In genomic region chr7:80154656-80155325, GRCh38 we compare ENCODE assay signal across 24 cellular contexts. TPM values are rescaled to one million over a fixed set of nuclear protein-coding genes. Genes with fewer than 3 reads are reported as not detected.
DNase-seq lines count a peak whose midpoint lies in the region; ATAC-seq, FAIRE-seq and TF ChIP-seq lines count a peak whose summit lies in the region.
"Had no signal": no experiment of that assay in that cellular context is flagged by ENCODE, and none has a peak within 500 bp of the region (broad histone marks: within the 10 kb centered on the region; RNA-seq: fewer than 3 reads in every experiment).

No MANE protein-coding gene starts in this region.

- H3K27ac ChIP-seq in ACC112 (ENCODE audit: low read depth, low read length) (peak overlapping the region; percentile 37), endothelial cell of umbilical vein (ENCODE audit: insufficient read depth, low read depth, low read length) (no peak overlapping the region)
- H3K27ac ChIP-seq: gastrocnemius medialis, suprapubic skin, uterus had no signal

- H3K4me3 ChIP-seq in ACC112 (ENCODE audit: low read depth, low read length) (0 out of 2 replicates have a peak overlapping the region, but pooled peaks have one; percentile 11), endothelial cell of umbilical vein (replicated peaks in 1 of 3; ENCODE audit: insufficient read depth in 1 of 3, low read depth in 1 of 3, low read length in 3 of 3) (no peak overlapping the region)
- H3K4me3 ChIP-seq: gastrocnemius medialis, skin epidermis, suprapubic skin, uterus had no signal

- H3K36me3 Mint-ChIP-seq in activated T-cell treated with anti-CD3 and anti-CD28 coated beads, Interleukin-2, amount 50 U/mL, for 72 hours (ENCODE audit: insufficient read depth in 2 of 2), result peaks cover 0 to 4% of the 10 kb centered on the region in 2 donors
- H3K36me3 Mint-ChIP-seq: activated CD4-positive, alpha-beta memory T cell treated with anti-CD3 and anti-CD28 coated beads for 36 hours; CD4-positive, alpha-beta memory T cell had no signal

- peaks cover 34% of the 10 kb centered on the region for H3K4me1 Mint-ChIP-seq in activated T-cell treated with anti-CD3 and anti-CD28 coated beads, Interleukin-2, amount 50 U/mL, for 72 hours (ENCODE audit: low read depth)
- H3K4me1 Mint-ChIP-seq: CD4-positive, alpha-beta memory T cell had no signal

- POLR2A ChIA-PET in endothelial cell of umbilical vein (lab: Charles Lee), result no interaction called here

- no peak overlapping the region for H3K27ac Mint-ChIP-seq in activated T-cell treated with anti-CD3 and anti-CD28 coated beads, Interleukin-2, amount 50 U/mL, for 72 hours
- H3K27ac Mint-ChIP-seq: activated CD4-positive, alpha-beta memory T cell treated with anti-CD3 and anti-CD28 coated beads for 36 hours; CD4-positive, alpha-beta memory T cell had no signal

- no peak for FAIRE-seq in endothelial cell of umbilical vein (lab: Jason Lieb, UNC)

- no TSS peak for BruUV-seq in endothelial cell of umbilical vein (replicated peaks; lab: Mats Ljungman, UMichigan)

- H3K4me3 Mint-ChIP-seq in activated T-cell treated with anti-CD3 and anti-CD28 coated beads, Interleukin-2, amount 50 U/mL, for 72 hours, result no peak overlapping the region
- H3K4me3 Mint-ChIP-seq: activated CD4-positive, alpha-beta memory T cell treated with anti-CD3 and anti-CD28 coated beads for 36 hours; CD4-positive, alpha-beta memory T cell; mesothelial cell of epicardium had no signal

- TF ChIP-seq CTCF in endothelial cell of umbilical vein (IDR thresholded peaks at IDR 0.05; ENCODE audit: extremely low read depth in 1 of 2, insufficient read depth in 1 of 2, low read depth in 1 of 2, low read length in 2 of 2), result no peak

- H3K4me2 ChIP-seq in endothelial cell of umbilical vein (ENCODE audit: insufficient read depth, low read length), result no peak overlapping the region

- peaks cover 55% of the 10 kb centered on the region for H3K4me1 ChIP-seq in ACC112 (ENCODE audit: control insufficient read depth, insufficient read depth, low read length, unreplicated experiment)
- no peaks in the 10 kb centered on the region for H3K4me1 ChIP-seq in endothelial cell of umbilical vein (ENCODE audit: control insufficient read depth, extremely low read depth, insufficient read depth, low read length)
- H3K4me1 ChIP-seq: uterus had no signal

- no peaks in the 10 kb centered on the region for H3K36me3 ChIP-seq in ACC112 (ENCODE audit: insufficient read depth, low read length)
- H3K36me3 ChIP-seq in endothelial cell of umbilical vein (ENCODE audit: control insufficient read depth in 2 of 2, extremely low read depth in 1 of 2, insufficient read depth in 2 of 2, low read length in 2 of 2), result no peaks in the 10 kb centered on the region
- H3K36me3 ChIP-seq: gastrocnemius medialis, suprapubic skin, uterus had no signal

- no peaks in the 10 kb centered on the region for H3K27me3 ChIP-seq in ACC112 (ENCODE audit: insufficient read depth, low read length)
- no peaks in the 10 kb centered on the region for H3K27me3 ChIP-seq in endothelial cell of umbilical vein (ENCODE audit: control insufficient read depth in 2 of 2, insufficient read depth in 2 of 2, low read length in 2 of 2)
- H3K27me3 ChIP-seq: gastrocnemius medialis, suprapubic skin, uterus had no signal

- no peaks in the 10 kb centered on the region for H4K20me1 ChIP-seq in endothelial cell of umbilical vein (replicated peaks; ENCODE audit: control insufficient read depth, extremely low read depth, insufficient read depth, low read length)

- H3K9me1 ChIP-seq in endothelial cell of umbilical vein (replicated peaks; ENCODE audit: control insufficient read depth, extremely low read depth, insufficient read depth, low read length), result no peaks in the 10 kb centered on the region

- H3K27me3 Mint-ChIP-seq in activated T-cell treated with anti-CD3 and anti-CD28 coated beads, Interleukin-2, amount 50 U/mL, for 72 hours (ENCODE audit: low read depth), result no peaks in the 10 kb centered on the region
- H3K27me3 Mint-ChIP-seq: activated CD4-positive, alpha-beta memory T cell treated with anti-CD3 and anti-CD28 coated beads for 36 hours; CD4-positive, alpha-beta memory T cell had no signal

- no peaks in the 10 kb centered on the region for H3K9me3 ChIP-seq in endothelial cell of umbilical vein (replicated peaks; ENCODE audit: control insufficient read depth, insufficient read depth, low read length)
- H3K9me3 ChIP-seq: gastrocnemius medialis, suprapubic skin, uterus had no signal

- peak; percentile 44 for DNase-seq in LHCN-M2 (ENCODE audit: low read depth)
- DNase-seq in endothelial cell of umbilical vein (ENCODE audit: low read depth, low spot score), result peak; percentile 50
- DNase-seq in lung microvascular endothelial cell (ENCODE audit: low read depth in 2 of 2), result peak; percentile 21 to 41
- DNase-seq in activated T-cell treated with anti-CD3 and anti-CD28 coated beads, Interleukin-2, amount 50 U/mL, for 72 hours, result no peak
- no peak for DNase-seq in SW 1271 (lab: John Stamatoyannopoulos, UW)
- no peak for DNase-seq in hypothalamus (lab: John Stamatoyannopoulos, UW)
- DNase-seq in NCI-H1092 (lab: John Stamatoyannopoulos, UW), result no peak
- DNase-seq: activated CD4-positive, alpha-beta memory T cell treated with anti-CD3 and anti-CD28 coated beads for 36 hours; activated naive CD4-positive, alpha-beta T cell treated with anti-CD3 and anti-CD28 coated beads, Interleukin-2, amount 50 U/mL, for 16 hours; activated T-cell treated with anti-CD3 and anti-CD28 coated beads, Interleukin-2, amount 50 U/mL, for 1 hour; CD4-positive, alpha-beta memory T cell; DMS79; gastrocnemius medialis; Karpas-422; left colon; NCI-H1105 treated with DMSO at 0.1 percent for 48 hours; NCI-H2171; NCI-H526 treated with DMSO at 0.1 percent for 48 hours; OCI-M1; uterus had no signal

- H2AFZ ChIP-seq in ACC112 (ENCODE audit: low read length, unreplicated experiment) (no peak overlapping the region), endothelial cell of umbilical vein (ENCODE audit: low read depth, low read length) (no peak overlapping the region)

- no peak overlapping the region for H3K9ac ChIP-seq in endothelial cell of umbilical vein (replicated peaks; ENCODE audit: extremely low read depth, insufficient read depth, low read length)

- peaks cover 2 to 5% of the 10 kb centered on the region in 2 donors for H3K9me3 Mint-ChIP-seq in activated T-cell treated with anti-CD3 and anti-CD28 coated beads, Interleukin-2, amount 50 U/mL, for 72 hours

- CTCF ChIA-PET in endothelial cell of umbilical vein (lab: Charles Lee), result interaction anchor here (0.9 to 1.4 kb wide), 3 partner anchors 41 to 237 kb away, joined by 4 to 8 read pairs (median 4); no protein-coding TSS in a partner anchor

- ATAC-seq in activated T-cell treated with anti-CD3 and anti-CD28 coated beads, Interleukin-2, amount 50 U/mL, for 72 hours (replicated peaks in 1 of 2), result no peak
- ATAC-seq: gastrocnemius medialis had no signal

- TF ChIP-seq POLR2A in endothelial cell of umbilical vein (IDR thresholded peaks at IDR 0.05; ENCODE audit: low read depth, low read length), result no peak

- dilution Hi-C loops in endothelial cell of umbilical vein (cut with MboI; ENCODE audit: extremely low pct_ligation_motif_present, low sequenced_read_pairs), result no loop called here

- peaks cover 71% of the 10 kb centered on the region for H3K79me2 ChIP-seq in ACC112 (ENCODE audit: control insufficient read depth, insufficient read depth, low read length, unreplicated experiment)
- H3K79me2 ChIP-seq in endothelial cell of umbilical vein (ENCODE audit: control insufficient read depth, insufficient read depth, low read length), result peaks cover 13% of the 10 kb centered on the region

- intact Hi-C loops in endothelial cell of umbilical vein (cut with micrococcal nuclease), result no loop called here

TF ChIP-seq in endothelial cell of umbilical vein, 7 proteins besides CTCF, POLR2A, EP300 and RAD21:
- TF ChIP-seq, protein P1, sequence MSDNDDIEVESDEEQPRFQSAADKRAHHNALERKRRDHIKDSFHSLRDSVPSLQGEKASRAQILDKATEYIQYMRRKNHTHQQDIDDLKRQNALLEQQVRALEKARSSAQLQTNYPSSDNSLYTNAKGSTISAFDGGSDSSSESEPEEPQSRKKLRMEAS (IDR thresholded peaks at IDR 0.05; ENCODE audit: insufficient read depth, insufficient read length), result no peak
- no peak for TF ChIP-seq MYC (IDR thresholded peaks at IDR 0.05; ENCODE audit: low read depth, low read length)
- TF ChIP-seq EZH2 (IDR thresholded peaks at IDR 0.05; ENCODE audit: borderline replicate concordance, low read depth, low read length, severe bottlenecking), result no peak
- TF ChIP-seq JUN (IDR thresholded peaks at IDR 0.05; ENCODE audit: borderline replicate concordance, insufficient read depth, insufficient read length, low read depth), result no peak
- TF ChIP-seq POLR2AphosphoS5 (IDR thresholded peaks at IDR 0.05; ENCODE audit: insufficient read depth, low read depth, low read length), result no peak
- TF ChIP-seq GATA2 (IDR thresholded peaks at IDR 0.05; ENCODE audit: insufficient read depth, insufficient read length, low read depth, low read length), result no peak
- no peak for TF ChIP-seq FOS (IDR thresholded peaks at IDR 0.05; ENCODE audit: borderline replicate concordance, insufficient read depth, low read length)

RNA-seq across cellular contexts. Expression of gene GNAI1, which starts 20.2 kb away (rescaled TPM):
- total RNA-seq in LHCN-M2 (2014; rRNA removed), result 84.0 and 95.9 TPM in 2 replicates
- polyA plus RNA-seq in LHCN-M2 (2012), result 36.7 TPM
- total RNA-seq in endothelial cell of umbilical vein, result 15.0 and 19.7 TPM in 2 replicates
- 6.1 and 7.5 TPM in 2 replicates for polyA plus RNA-seq in endothelial cell of umbilical vein
- 9.3 and 10.0 TPM in 2 replicates for polyA plus RNA-seq in endothelial cell of umbilical vein (2011; cell fraction: cytosol; rRNA removed)
- polyA plus RNA-seq in endothelial cell of umbilical vein (2011; cell fraction: nucleus; rRNA removed), result 6.7 and 11.3 TPM in 2 replicates
- 25.7 and 30.0 TPM in 2 replicates for polyA plus RNA-seq in endothelial cell of umbilical vein (2012)
- polyA minus RNA-seq in endothelial cell of umbilical vein, result 13.0 and 15.7 TPM in 2 replicates
- 18.3 TPM for polyA minus RNA-seq in endothelial cell of umbilical vein (2011; cell fraction: cytosol; rRNA and poly(A)+ RNA removed)
- polyA minus RNA-seq in endothelial cell of umbilical vein (2011; cell fraction: nucleus; rRNA and poly(A)+ RNA removed), result 17.9 and 21.5 TPM in 2 replicates
- 13.9 and 16.1 TPM in 2 replicates for total RNA-seq in lung microvascular endothelial cell
- total RNA-seq in activated T-cell treated with anti-CD3 and anti-CD28 coated beads, Interleukin-2, amount 50 U/mL, for 72 hours, result 1 to 10 TPM; 4.0 to 4.4 TPM

Comparison
In these comparisons a context has a peak if more than half of its experiments do, and no peak if none do; other contexts are left out.
1. DNase-seq: peak in LHCN-M2 (single experiment), endothelial cell of umbilical vein (single experiment) and lung microvascular endothelial cell (2 of 2); none in activated T-cell treated with anti-CD3 and anti-CD28 coated beads, Interleukin-2, amount 50 U/mL, for 72 hours (0 of 2), SW 1271 (0 of 2), hypothalamus (0 of 51) and NCI-H1092 (single experiment).